ENCODE assay signal across 8 cellular contexts in the genomic region with DNA sequence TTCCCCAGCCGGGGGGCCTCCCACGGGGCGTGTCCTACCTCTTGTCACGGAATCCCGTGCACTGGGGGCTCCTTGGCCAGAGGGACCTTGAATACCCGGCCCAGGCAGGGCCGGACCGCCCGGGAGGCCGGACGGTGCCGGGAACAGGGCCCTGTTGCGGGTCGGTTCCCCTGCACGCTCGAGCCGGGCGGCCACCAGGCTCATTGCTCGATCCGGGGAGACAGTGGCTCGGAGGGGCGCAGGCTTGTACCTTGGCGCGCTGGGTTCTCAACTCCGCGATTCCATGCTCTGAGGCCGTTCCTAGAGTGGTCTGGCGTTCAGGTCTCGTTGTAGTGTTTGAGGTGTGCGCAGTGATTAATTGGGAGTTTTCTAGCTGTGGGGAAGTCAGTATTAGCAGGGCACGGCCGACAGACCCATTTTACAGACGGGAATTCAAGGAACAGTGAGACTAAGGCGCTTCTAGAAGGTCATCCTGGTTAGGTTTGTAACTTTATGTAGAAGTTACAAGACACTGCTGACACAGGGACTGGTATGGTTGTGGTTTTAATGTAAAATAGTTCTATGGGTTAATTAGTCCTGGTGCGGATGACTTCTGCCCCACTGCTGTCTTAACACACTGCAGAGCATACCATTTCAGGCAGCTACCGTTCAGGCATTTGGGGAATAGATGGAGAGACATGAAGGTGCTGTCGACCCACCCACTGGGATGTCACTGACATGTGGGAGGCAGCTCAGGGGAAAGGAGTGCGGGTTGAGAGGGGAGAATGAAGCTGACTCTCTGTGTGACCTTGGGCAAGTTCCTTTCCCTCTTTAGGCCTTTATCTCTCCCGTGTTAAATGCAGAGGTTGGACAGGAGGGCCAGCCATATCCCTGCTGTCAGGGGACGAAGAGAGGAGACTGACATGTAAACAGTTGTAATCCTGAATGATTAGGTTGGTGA. TPM values are rescaled to one million over a fixed set of nuclear protein-coding genes. Genes with fewer than 3 reads are reported as not detected.
DNase-seq lines count a peak whose midpoint lies in the region; ATAC-seq and TF ChIP-seq lines count a peak whose summit lies in the region.

No MANE protein-coding gene starts in this region.

- intact Hi-C loops in dorsolateral prefrontal cortex (cut with DNase I): loop anchor here (2.0 to 5.0 kb wide), 4 partner anchors 39 to 512 kb away; partner anchors contain the start of genes FOSB (in 1 of the 2) and TOMM40 (in 1 of the 2)

- no peak for DNase-seq in AG04449 (ENCODE audit: low read depth, low spot score)
- DNase-seq in NT2/D1 (ENCODE audit: low read depth, low spot score): no peak
- DNase-seq in dorsolateral prefrontal cortex: no peak
- no peak for DNase-seq in D341Med (ENCODE audit: low spot score)
- DNase-seq in HEK293T (ENCODE audit: extremely low spot score): no peak

- ATAC-seq in GM21515 (IDR thresholded peaks at IDR 0.05; ENCODE audit: unreplicated experiment): peak; percentile 22
- no peak for ATAC-seq in GM21360 (IDR thresholded peaks at IDR 0.05; ENCODE audit: unreplicated experiment)

- H3K4me1 ChIP-seq in NT2/D1 (ENCODE audit: insufficient read depth, insufficient read length) (peaks cover 5% of the 10 kb centered on the region), mucosa of stomach (ENCODE audit: control insufficient read depth, insufficient read depth, low read length) (peaks cover 20% of the 10 kb centered on the region)

- TF ChIP-seq CTCF in AG04449 (IDR thresholded peaks at IDR 0.05; ENCODE audit: insufficient read depth, low read length, missing control alignments) (no peak), dorsolateral prefrontal cortex (IDR thresholded peaks at IDR 0.05 in 54 of 56, conservative IDR thresholded peaks at IDR 0.05 in 2 of 56; ENCODE audit: low read depth in 1 of 56, partially characterized antibody in 56 of 56) (peak in 3 of 56 donors; percentile 15 to 27 (median 24))

- POLR2A ChIA-PET in AG04449 (lab: Yijun Ruan, JAX): interaction anchor here (1.4 kb wide), 1 partner anchor 64 kb away, joined by 4 read pairs; no protein-coding TSS in a partner anchor
- POLR2A ChIA-PET in HEK293T (lab: Yijun Ruan, JAX): interaction anchor here (0.7 to 1.8 kb wide), 4 partner anchors 15 to 48 kb away, joined by 3 to 8 read pairs (median 3); no protein-coding TSS in a partner anchor

- peak overlapping the region; percentile 92 for H3K9ac ChIP-seq in NT2/D1 (ENCODE audit: insufficient read length, low read depth)
- peak overlapping the region; percentile 72 for H3K9ac ChIP-seq in mucosa of stomach (ENCODE audit: low read length)

- peak overlapping the region in 53 of 59 donors; percentile 39 to 99 (median 97) for H3K27ac ChIP-seq in dorsolateral prefrontal cortex

- H3K36me3 ChIP-seq in NT2/D1 (ENCODE audit: insufficient read depth, insufficient read length, low read length) (peaks cover 15% of the 10 kb centered on the region), mucosa of stomach (ENCODE audit: control insufficient read depth, insufficient read depth, low read length) (no peaks in the 10 kb centered on the region)

- CTCF ChIA-PET in AG04449 (lab: Yijun Ruan, JAX) (interaction anchor here (0.7 to 12.8 kb wide), 7 partner anchors 9 to 367 kb away, joined by 3 to 208 read pairs (median 3); partner anchors contain the start of gene APOE), HEK293T (lab: Yijun Ruan, JAX) (interaction anchor here (0.6 kb wide), 1 partner anchor 33 kb away, joined by 3 read pairs; no protein-coding TSS in a partner anchor)

- H3K4me3 ChIP-seq in AG04449 (ENCODE audit: low read depth, low read length) (peak overlapping the region; percentile 93), NT2/D1 (ENCODE audit: insufficient read length, low read depth) (peak overlapping the region; percentile 94), dorsolateral prefrontal cortex (peak overlapping the region; percentile 77 to 100 (median 98)), mucosa of stomach (ENCODE audit: low read length) (peak overlapping the region; percentile 53)

- no peaks in the 10 kb centered on the region for H3K9me3 ChIP-seq in NT2/D1 (ENCODE audit: insufficient read depth, low read length)
- no peaks in the 10 kb centered on the region for H3K9me3 ChIP-seq in mucosa of stomach (ENCODE audit: control insufficient read depth, low read length)

- no peaks in the 10 kb centered on the region for H3K27me3 ChIP-seq in NT2/D1 (ENCODE audit: insufficient read depth, insufficient read length)
- no peaks in the 10 kb centered on the region for H3K27me3 ChIP-seq in dorsolateral prefrontal cortex
- H3K27me3 ChIP-seq in mucosa of stomach (ENCODE audit: control insufficient read depth, insufficient read depth, low read length): no peaks in the 10 kb centered on the region

TF ChIP-seq in HEK293T, 16 proteins besides CTCF, POLR2A, EP300 and RAD21:
- no peak for TF ChIP-seq FOXA1 (IDR thresholded peaks at IDR 0.05)
- TF ChIP-seq SP1 (IDR thresholded peaks at IDR 0.05): no peak
- TF ChIP-seq CTBP1 (IDR thresholded peaks at IDR 0.05; ENCODE audit: borderline replicate concordance): no peak
- no peak for TF ChIP-seq TARDBP (IDR thresholded peaks at IDR 0.05)
- TF ChIP-seq ZNF384 (IDR thresholded peaks at IDR 0.05): no peak
- TF ChIP-seq NFRKB (IDR thresholded peaks at IDR 0.05): no peak
TF ChIP-seq in HEK293T: peak in this region for 0.

RNA-seq across cellular contexts. Expression of gene CLPTM1, which starts 0.6 kb away (rescaled TPM):
- 100 to 1,000 TPM; 131 to 199 (median 164) TPM for total RNA-seq in dorsolateral prefrontal cortex

RNA-seq across cellular contexts. Expression of gene APOC2, which starts 9.9 kb away (rescaled TPM):
- 10 to 100 TPM in 73 of 120 experiments, 1 to 10 TPM in 46, not detected in 1; 2.0 to 48.6 (median 11.6) TPM for total RNA-seq in dorsolateral prefrontal cortex

RNA-seq across cellular contexts. Expression of gene APOC4, which starts 13.7 kb away (rescaled TPM):
- 1 to 10 TPM in 3 of 120 experiments, not detected in 117; 1.2 to 1.6 (median 1.3) TPM for total RNA-seq in dorsolateral prefrontal cortex

RNA-seq across cellular contexts. Expression of gene APOC1, which starts 41.4 kb away (rescaled TPM):
- total RNA-seq in dorsolateral prefrontal cortex: 10 to 100 TPM in 113 of 120 experiments, 1 to 10 TPM in 7; 2.2 to 88.6 (median 22.5) TPM

RNA-seq across cellular contexts. Expression of gene RELB, which starts 45.5 kb away (rescaled TPM):
- total RNA-seq in dorsolateral prefrontal cortex: 10 to 100 TPM in 3 of 120 experiments, 1 to 10 TPM in 117; 1.5 to 13.8 (median 4.1) TPM
